ENCODE assay signal across 11 cellular contexts in genomic region chr18:75226956-75227316, GRCh38. TPM values are rescaled to one million over a fixed set of nuclear protein-coding genes. Genes with fewer than 3 reads are reported as not detected.
DNase-seq lines count a peak whose midpoint lies in the region; ATAC-seq and TF ChIP-seq lines count a peak whose summit lies in the region.
"Had no signal": no experiment of that assay in that cellular context is flagged by ENCODE, and none has a peak within 500 bp of the region (broad histone marks: within the 10 kb centered on the region; RNA-seq: fewer than 3 reads in every experiment).

No MANE protein-coding gene starts in this region.

- H3K23ac ChIP-seq in neuronal stem cell (ENCODE audit: low read depth, low read length, poor library complexity): no peak overlapping the region

- no peak overlapping the region for H3K18ac ChIP-seq in neuronal stem cell (ENCODE audit: low read length)

- no peak overlapping the region for H4K91ac ChIP-seq in neuronal stem cell (ENCODE audit: low read depth, low read length, poor library complexity)

- peak overlapping the region; percentile 60 to 73 for H3K27ac Mint-ChIP-seq in activated naive CD4-positive, alpha-beta T cell treated with anti-CD3 and anti-CD28 coated beads, Interleukin-2, amount 50 U/mL, for 72 hours
- peak overlapping the region; percentile 68 for H3K27ac Mint-ChIP-seq in glutamatergic neuron (ENCODE audit: unreplicated experiment)
- H3K27ac Mint-ChIP-seq: activated T-helper 1 cell treated with anti-CD3 and anti-CD28 coated beads, Interleukin-12 subunit alpha, Interleukin-12 subunit beta, Interleukin-2, Interleukin-4 antibody, amounts not matched to agents 30 ng/mL and 10 ng/mL and 1 ng/mL, durations not matched to agents 14 hours and 24 hours and 36 hours had no signal

- H3K27ac ChIP-seq in neuronal stem cell (replicated peaks; ENCODE audit: low read length): no peak overlapping the region
- H3K27ac ChIP-seq: epithelial cell of prostate had no signal

- no CpG with 5 or more reads among the region's 5 CpGs for whole genome bisulfite sequencing in neuronal stem cell (ENCODE audit: extremely low coverage in 2 of 2, insufficient read length in 2 of 2, insufficient replicate concordance in 1 of 2), 2 donors

- H2BK120ac ChIP-seq in neuronal stem cell (ENCODE audit: low read depth, low read length): no peak overlapping the region

- H3K4me1 ChIP-seq in neuronal stem cell (ENCODE audit: control insufficient read depth in 2 of 2, insufficient read depth in 1 of 2, low read depth in 1 of 2, low read length in 2 of 2): peaks cover 5 to 29% of the 10 kb centered on the region in 2 donors

- no peaks in the 10 kb centered on the region for H3K36me3 ChIP-seq in neuronal stem cell (replicated peaks in 1 of 2; ENCODE audit: control insufficient read depth in 2 of 2, insufficient read depth in 2 of 2, low read length in 2 of 2)

- no peak overlapping the region for H4K8ac ChIP-seq in neuronal stem cell (ENCODE audit: low read depth, low read length)

- H2AK5ac ChIP-seq in neuronal stem cell (ENCODE audit: low read depth, low read length): no peak overlapping the region

- peaks cover 16% of the 10 kb centered on the region for H3K4me1 Mint-ChIP-seq in glutamatergic neuron (ENCODE audit: low read depth, unreplicated experiment)

- H3K27me3 Mint-ChIP-seq in glutamatergic neuron (ENCODE audit: unreplicated experiment): no peaks in the 10 kb centered on the region

- H3K4ac ChIP-seq in neuronal stem cell (ENCODE audit: low read length): no peak overlapping the region

- no peak overlapping the region for H2BK15ac ChIP-seq in neuronal stem cell (ENCODE audit: low read length)

- peak overlapping the region; percentile 81 for H2AFZ ChIP-seq in neuronal stem cell (ENCODE audit: low read length)

- DNase-seq in activated naive CD4-positive, alpha-beta T cell treated with anti-CD3 and anti-CD28 coated beads, Interleukin-2, amount 50 U/mL, for 72 hours (ENCODE audit: low spot score in 2 of 2): no peak
- no peak for DNase-seq in activated naive CD4-positive, alpha-beta T cell treated with Interleukin-2 at 50 U/mL for 16 hours
- no peak for DNase-seq in glutamatergic neuron
- no peak for DNase-seq in neuronal stem cell (ENCODE audit: low spot score)
- no peak for DNase-seq in mucosa of gallbladder (ENCODE audit: low spot score)
- DNase-seq in pons (ENCODE audit: low spot score): no peak
- no peak for DNase-seq in SHP77 treated with DMSO at 0.1 percent for 48 hours (lab: John Stamatoyannopoulos, UW)
- DNase-seq: NCI-H2029 treated with DMSO at 0.1 percent for 48 hours had no signal

- H3K9me3 ChIP-seq in neuronal stem cell (replicated peaks in 1 of 2; ENCODE audit: control insufficient read depth in 2 of 2, insufficient read depth in 1 of 2, low read depth in 1 of 2, low read length in 2 of 2): no peaks in the 10 kb centered on the region

- peak in 1 of 2 donors; percentile 20 for ATAC-seq in activated naive CD4-positive, alpha-beta T cell treated with anti-CD3 and anti-CD28 coated beads, Interleukin-2, amount 50 U/mL, for 72 hours
- no peak for ATAC-seq in HG02938 (IDR thresholded peaks at IDR 0.05; ENCODE audit: unreplicated experiment)

- no peak overlapping the region for H3K9ac ChIP-seq in neuronal stem cell (ENCODE audit: low read depth, low read length, poor library complexity)

- no peak overlapping the region for H3K4me2 ChIP-seq in neuronal stem cell (ENCODE audit: insufficient read depth, low read length, poor library complexity, severe bottlenecking)

- H3K9me3 Mint-ChIP-seq in activated naive CD4-positive, alpha-beta T cell treated with anti-CD3 and anti-CD28 coated beads, Interleukin-2, amount 50 U/mL, for 72 hours: no peaks in the 10 kb centered on the region
- H3K9me3 Mint-ChIP-seq in glutamatergic neuron (ENCODE audit: unreplicated experiment): no peaks in the 10 kb centered on the region
- H3K9me3 Mint-ChIP-seq: activated T-helper 1 cell treated with anti-CD3 and anti-CD28 coated beads, Interleukin-12 subunit alpha, Interleukin-12 subunit beta, Interleukin-2, Interleukin-4 antibody, amounts not matched to agents 30 ng/mL and 10 ng/mL and 1 ng/mL, durations not matched to agents 14 hours and 24 hours and 36 hours had no signal

- no peak overlapping the region for H2BK5ac ChIP-seq in neuronal stem cell (ENCODE audit: low read length)

- no peak overlapping the region for H3K14ac ChIP-seq in neuronal stem cell (ENCODE audit: low read length)

- no peak overlapping the region for H3K4me3 Mint-ChIP-seq in glutamatergic neuron (ENCODE audit: unreplicated experiment)
- H3K4me3 Mint-ChIP-seq: activated T-helper 1 cell treated with anti-CD3 and anti-CD28 coated beads, Interleukin-12 subunit alpha, Interleukin-12 subunit beta, Interleukin-2, Interleukin-4 antibody, amounts not matched to agents 30 ng/mL and 10 ng/mL and 1 ng/mL, durations not matched to agents 14 hours and 24 hours and 36 hours had no signal

- H3K79me1 ChIP-seq in neuronal stem cell (ENCODE audit: low read depth, low read length): no peaks in the 10 kb centered on the region

- TF ChIP-seq CTCF in glutamatergic neuron (IDR thresholded peaks at IDR 0.05; ENCODE audit: partially characterized antibody, unreplicated experiment): no peak

- H3K27me3 ChIP-seq in neuronal stem cell (ENCODE audit: control insufficient read depth in 3 of 3, insufficient read depth in 3 of 3, low read depth in 1 of 3, low read length in 3 of 3): no peaks in the 10 kb centered on the region

- H3K36me3 Mint-ChIP-seq in activated naive CD4-positive, alpha-beta T cell treated with anti-CD3 and anti-CD28 coated beads, Interleukin-2, amount 50 U/mL, for 72 hours: peaks cover 0 to 15% of the 10 kb centered on the region in 2 donors
- no peaks in the 10 kb centered on the region for H3K36me3 Mint-ChIP-seq in glutamatergic neuron (ENCODE audit: unreplicated experiment)

- no peak overlapping the region for H2BK12ac ChIP-seq in neuronal stem cell (ENCODE audit: low read length)

- H3K4me3 ChIP-seq in neuronal stem cell (ENCODE audit: low read length in 2 of 2): peak overlapping the region in 1 of 2 donors; percentile 29

RNA-seq across cellular contexts. Expression of gene TSHZ1, which starts 16.3 kb away (rescaled TPM):
- 10 to 100 TPM in 1 of 2 donors, 1 to 10 TPM in 1; 8.7 to 17.2 TPM for total RNA-seq in activated naive CD4-positive, alpha-beta T cell treated with anti-CD3 and anti-CD28 coated beads, Interleukin-2, amount 50 U/mL, for 72 hours
- total RNA-seq in glutamatergic neuron (ENCODE audit: unreplicated experiment): 5.3 TPM
- 1.0 TPM for polyA plus RNA-seq in neuronal stem cell (2013, experiment 1 of 2)
- 0.96 TPM for polyA plus RNA-seq in neuronal stem cell (2013, experiment 2 of 2)
- total RNA-seq in mucosa of gallbladder: 32.0 TPM

RNA-seq across cellular contexts. Expression of gene PTGR3, which starts 18.0 kb away (rescaled TPM):
- total RNA-seq in activated naive CD4-positive, alpha-beta T cell treated with anti-CD3 and anti-CD28 coated beads, Interleukin-2, amount 50 U/mL, for 72 hours: 10 to 100 TPM; 25.9 to 31.6 TPM
- 20.4 TPM for total RNA-seq in glutamatergic neuron (ENCODE audit: unreplicated experiment)
- 7.2 TPM for polyA plus RNA-seq in neuronal stem cell (2013, experiment 1 of 2)
- polyA plus RNA-seq in neuronal stem cell (2013, experiment 2 of 2): 7.1 TPM
- 41.1 TPM for total RNA-seq in mucosa of gallbladder
